8 cellular contexts compared by ENCODE assay signal in the genomic region with DNA sequence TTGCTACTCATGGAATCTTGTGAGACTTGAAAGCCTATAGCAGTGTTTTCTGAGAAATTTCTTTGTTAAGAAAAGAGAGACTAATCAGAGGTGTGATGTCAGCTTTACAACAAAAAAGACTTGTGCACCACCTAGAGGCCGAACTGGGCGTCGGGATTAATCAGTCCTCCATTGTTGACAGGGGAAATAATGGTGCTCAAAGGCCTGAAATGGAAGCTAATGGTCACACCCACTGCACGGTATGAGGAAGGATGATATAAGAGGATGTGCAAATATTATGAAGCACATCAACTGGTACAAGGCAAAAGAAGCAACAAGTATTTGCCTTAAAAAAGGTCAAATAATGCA.
DNase-seq lines count a peak whose midpoint lies in the region; ATAC-seq lines count a peak whose summit lies in the region.

No MANE protein-coding gene starts in this region.

- peak; percentile 60 for DNase-seq in COLO668 (lab: John Stamatoyannopoulos, UW; ENCODE audit: unreplicated experiment)
- peak; percentile 81 to 92 (median 89) for DNase-seq in NCI-H1417 (lab: John Stamatoyannopoulos, UW)
- peak; percentile 83 for DNase-seq in SKM-1 (lab: John Stamatoyannopoulos, UW; ENCODE audit: unreplicated experiment)
- DNase-seq in fibroblast of gingiva (ENCODE audit: low read depth): peak; percentile 29
- peak; percentile 57 for DNase-seq in non-pigmented ciliary epithelial cell (ENCODE audit: low read depth)
- no peak for DNase-seq in CD4-positive, alpha-beta memory T cell

- peak; percentile 97 for ATAC-seq in GM18858 (IDR thresholded peaks at IDR 0.05; ENCODE audit: unreplicated experiment)
- ATAC-seq in HG02970 (IDR thresholded peaks at IDR 0.05; ENCODE audit: low FRiP score, unreplicated experiment): peak; percentile 87

- no peaks in the 10 kb centered on the region for H3K27me3 Mint-ChIP-seq in CD4-positive, alpha-beta memory T cell

- CTCF ChIA-PET in CD4-positive, alpha-beta memory T cell (lab: Charles Lee; ENCODE audit: partially characterized antibody): no interaction called here

- H3K4me1 ChIP-seq in CD4-positive, alpha-beta memory T cell (ENCODE audit: insufficient read depth, low read length): no peaks in the 10 kb centered on the region

- no peak overlapping the region for H3K4me3 Mint-ChIP-seq in CD4-positive, alpha-beta memory T cell

- no peaks in the 10 kb centered on the region for H3K4me1 Mint-ChIP-seq in CD4-positive, alpha-beta memory T cell

- H3K9me3 ChIP-seq in CD4-positive, alpha-beta memory T cell (ENCODE audit: control insufficient read depth in 1 of 2, low read length in 2 of 2): no peaks in the 10 kb centered on the region

- H3K9me3 Mint-ChIP-seq in CD4-positive, alpha-beta memory T cell: peaks cover 0 to 6% (median 0%) of the 10 kb centered on the region in 8 donors

- POLR2A ChIA-PET in CD4-positive, alpha-beta memory T cell (lab: Charles Lee; ENCODE audit: partially characterized antibody): no interaction called here

- H3K27ac ChIP-seq in CD4-positive, alpha-beta memory T cell (ENCODE audit: low read depth, low read length): no peak overlapping the region

- H3K27me3 ChIP-seq in CD4-positive, alpha-beta memory T cell (ENCODE audit: insufficient read depth, low read length): no peaks in the 10 kb centered on the region

- H3K36me3 Mint-ChIP-seq in CD4-positive, alpha-beta memory T cell: no peaks in the 10 kb centered on the region

- intact Hi-C loops in CD4-positive, alpha-beta memory T cell (cut with micrococcal nuclease): no loop called here

- H3K36me3 ChIP-seq in CD4-positive, alpha-beta memory T cell (ENCODE audit: insufficient read depth, low read length): no peaks in the 10 kb centered on the region

- no peak overlapping the region for H3K4me3 ChIP-seq in CD4-positive, alpha-beta memory T cell (ENCODE audit: low read length in 2 of 2)

- no peak overlapping the region for H3K27ac Mint-ChIP-seq in CD4-positive, alpha-beta memory T cell

Comparison
In these comparisons a context has a peak if more than half of its experiments do, and no peak if none do; other contexts are left out.
1. DNase-seq: peak in COLO668 (single experiment), NCI-H1417 (3 of 3), SKM-1 (single experiment), fibroblast of gingiva (single experiment) and non-pigmented ciliary epithelial cell (single experiment); none in CD4-positive, alpha-beta memory T cell (0 of 5).